10 cellular contexts compared by ENCODE assay signal in the genomic region with DNA sequence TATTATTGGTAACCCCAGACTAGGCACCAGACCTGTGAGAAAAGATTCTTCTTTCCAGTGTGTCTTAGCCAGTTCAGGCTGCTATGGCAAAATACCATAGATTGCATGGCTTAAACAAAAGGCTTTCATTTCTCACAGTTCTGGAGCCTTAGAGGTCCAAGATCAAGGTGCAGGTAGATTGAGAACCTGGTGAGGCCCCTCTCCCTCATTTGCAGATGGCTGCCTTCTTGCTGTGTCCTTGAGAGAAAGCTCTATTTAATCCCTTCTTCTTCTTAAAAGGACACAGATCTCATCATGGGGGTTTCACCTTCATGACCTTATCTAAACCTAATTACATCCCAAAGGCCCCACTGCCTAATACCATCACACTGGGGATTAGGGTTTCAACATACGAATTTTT. TPM values are rescaled to one million over a fixed set of nuclear protein-coding genes. Genes with fewer than 3 reads are reported as not detected.
"Had no signal": no experiment of that assay in that cellular context is flagged by ENCODE, and none has a peak within 500 bp of the region (broad histone marks: within the 10 kb centered on the region; RNA-seq: fewer than 3 reads in every experiment).

No MANE protein-coding gene starts in this region.

- H3K27ac ChIP-seq: GM23248, HL-60 had no signal

- H3K36me3 ChIP-seq: HAP-1 had no signal

- H3K9me3 ChIP-seq: HAP-1 had no signal

- H2AFZ ChIP-seq: GM23248 had no signal

- H3K4me1 ChIP-seq: HAP-1 had no signal

- DNase-seq: GM23248, GOT3, H7, HFFc6, IMR-90 had no signal

- H3K4me3 ChIP-seq: GM23248, HAP-1, K562 had no signal

- ATAC-seq: HCT116, HepG2, K562 had no signal

RNA-seq across cellular contexts. Expression of gene PDLIM3, which starts 3.5 kb away (rescaled TPM):
- total RNA-seq: GM23248, HFFc6, K562 had no signal
